In genomic region chr11:62338218-62338617, GRCh38 we compare ENCODE assay signal across 8 cellular contexts. TPM values are rescaled to one million over a fixed set of nuclear protein-coding genes. Genes with fewer than 3 reads are reported as not detected.
DNase-seq lines count a peak whose midpoint lies in the region; ATAC-seq and TF ChIP-seq lines count a peak whose summit lies in the region.
"Had no signal": no experiment of that assay in that cellular context is flagged by ENCODE, and none has a peak within 500 bp of the region (broad histone marks: within the 10 kb centered on the region; RNA-seq: fewer than 3 reads in every experiment).

No MANE protein-coding gene starts in this region.

- H3K4me1 ChIP-seq in HUES6 (ENCODE audit: control insufficient read depth, insufficient read depth, low read length) = peaks cover 19% of the 10 kb centered on the region

- POLR2A ChIA-PET in activated CD8-positive, alpha-beta T cell treated with anti-CD3 and anti-CD28 coated beads for 36 hours (lab: Charles Lee) = interaction anchor here (1.3 kb wide), 1 partner anchor 14 kb away, joined by 3 read pairs; no protein-coding TSS in a partner anchor

- peaks cover 4% of the 10 kb centered on the region for H3K27me3 Mint-ChIP-seq in activated CD8-positive, alpha-beta T cell treated with anti-CD3 and anti-CD28 coated beads for 36 hours
- peaks cover 5 to 12% (median 12%) of the 10 kb centered on the region in 3 donors for H3K27me3 Mint-ChIP-seq in immature natural killer cell (ENCODE audit: low read depth in 3 of 3)
- H3K27me3 Mint-ChIP-seq in stimulated activated naive B cell treated with anti-CD40 and anti-IgM and Interleukin-4, amounts not matched to agents 10 μg/mL and 1 μg/mL and 100 μg/mL, for 72 hours = peaks cover 36 to 45% of the 10 kb centered on the region in 2 donors

- CTCF ChIA-PET in activated CD8-positive, alpha-beta T cell treated with anti-CD3 and anti-CD28 coated beads for 36 hours (lab: Charles Lee) = interaction anchor here (0.8 to 4.5 kb wide), 7 partner anchors 13 to 205 kb away, joined by 3 to 45 read pairs (median 3); no protein-coding TSS in a partner anchor

- peak overlapping the region; percentile 79 for H3K4me3 ChIP-seq in HUES6 (ENCODE audit: low read depth, low read length)

- DNase-seq in activated CD8-positive, alpha-beta T cell treated with anti-CD3 and anti-CD28 coated beads for 36 hours = no peak
- no peak for DNase-seq in immature natural killer cell
- DNase-seq in stimulated activated naive B cell treated with anti-CD40 and anti-IgM and Interleukin-4, amounts not matched to agents 10 μg/mL and 1 μg/mL and 100 μg/mL, for 72 hours = no peak
- no peak for DNase-seq in GM20000 (ENCODE audit: low spot score)
- DNase-seq in NK-92 (lab: John Stamatoyannopoulos, UW; ENCODE audit: unreplicated experiment) = no peak

- no peaks in the 10 kb centered on the region for H3K36me3 Mint-ChIP-seq in activated CD8-positive, alpha-beta T cell treated with anti-CD3 and anti-CD28 coated beads for 36 hours (ENCODE audit: low read depth)
- no peaks in the 10 kb centered on the region for H3K36me3 Mint-ChIP-seq in immature natural killer cell
- H3K36me3 Mint-ChIP-seq in stimulated activated naive B cell treated with anti-CD40 and anti-IgM and Interleukin-4, amounts not matched to agents 10 μg/mL and 1 μg/mL and 100 μg/mL, for 72 hours = peaks cover 0 to 6% of the 10 kb centered on the region in 2 donors

- no peak overlapping the region for H3K27ac ChIP-seq in HUES6 (ENCODE audit: low read depth, low read length)

- no peaks in the 10 kb centered on the region for H3K9me3 ChIP-seq in HUES6 (ENCODE audit: control insufficient read depth, insufficient read depth, low read depth, low read length)

- no peak for TF ChIP-seq CTCF in activated CD8-positive, alpha-beta T cell treated with anti-CD3 and anti-CD28 coated beads for 36 hours (IDR thresholded peaks at IDR 0.05)
- TF ChIP-seq CTCF in GM20000 (IDR thresholded peaks at IDR 0.05; ENCODE audit: extremely low read depth, missing control alignments) = no peak

- H3K4me1 Mint-ChIP-seq in activated CD8-positive, alpha-beta T cell treated with anti-CD3 and anti-CD28 coated beads for 36 hours (ENCODE audit: low read depth) = peaks cover 8% of the 10 kb centered on the region
- peaks cover 10 to 37% of the 10 kb centered on the region in 2 donors for H3K4me1 Mint-ChIP-seq in immature natural killer cell
- peaks cover 8 to 27% of the 10 kb centered on the region in 2 donors for H3K4me1 Mint-ChIP-seq in stimulated activated naive B cell treated with anti-CD40 and anti-IgM and Interleukin-4, amounts not matched to agents 10 μg/mL and 1 μg/mL and 100 μg/mL, for 72 hours

- peaks cover 6% of the 10 kb centered on the region for H3K36me3 ChIP-seq in HUES6 (ENCODE audit: control insufficient read depth, insufficient read depth, low read length)

- ATAC-seq in activated CD8-positive, alpha-beta T cell treated with anti-CD3 and anti-CD28 coated beads for 36 hours = no peak
- ATAC-seq in stimulated activated naive B cell treated with anti-CD40 and anti-IgM and Interleukin-4, amounts not matched to agents 10 μg/mL and 1 μg/mL and 100 μg/mL, for 72 hours (replicated peaks) = no peak
- no peak for ATAC-seq in HG03175 (IDR thresholded peaks at IDR 0.05; ENCODE audit: unreplicated experiment)

- no peaks in the 10 kb centered on the region for H3K9me3 Mint-ChIP-seq in activated CD8-positive, alpha-beta T cell treated with anti-CD3 and anti-CD28 coated beads for 36 hours
- no peaks in the 10 kb centered on the region for H3K9me3 Mint-ChIP-seq in immature natural killer cell
- H3K9me3 Mint-ChIP-seq in stimulated activated naive B cell treated with anti-CD40 and anti-IgM and Interleukin-4, amounts not matched to agents 10 μg/mL and 1 μg/mL and 100 μg/mL, for 72 hours = peaks cover 0 to 1% of the 10 kb centered on the region in 2 donors

- peak overlapping the region; percentile 80 for H3K4me3 Mint-ChIP-seq in activated CD8-positive, alpha-beta T cell treated with anti-CD3 and anti-CD28 coated beads for 36 hours
- H3K4me3 Mint-ChIP-seq in immature natural killer cell = peak overlapping the region; percentile 86 to 95 (median 89)
- H3K4me3 Mint-ChIP-seq in stimulated activated naive B cell treated with anti-CD40 and anti-IgM and Interleukin-4, amounts not matched to agents 10 μg/mL and 1 μg/mL and 100 μg/mL, for 72 hours = peak overlapping the region; percentile 93 to 94

- H3K27me3 ChIP-seq in HUES6 (ENCODE audit: control insufficient read depth, insufficient read depth, low read length) = peaks cover 10% of the 10 kb centered on the region

- H3K27ac Mint-ChIP-seq in activated CD8-positive, alpha-beta T cell treated with anti-CD3 and anti-CD28 coated beads for 36 hours = no peak overlapping the region
- H3K27ac Mint-ChIP-seq in immature natural killer cell = peak overlapping the region in 1 of 6 donors; percentile 12
- H3K27ac Mint-ChIP-seq in stimulated activated naive B cell treated with anti-CD40 and anti-IgM and Interleukin-4, amounts not matched to agents 10 μg/mL and 1 μg/mL and 100 μg/mL, for 72 hours = no peak overlapping the region

- peak overlapping the region; percentile 76 for H3K9ac ChIP-seq in HUES6 (ENCODE audit: low read length)

- intact Hi-C loops in activated CD8-positive, alpha-beta T cell treated with anti-CD3 and anti-CD28 coated beads for 36 hours (cut with micrococcal nuclease) = no loop called here

RNA-seq across cellular contexts. Expression of gene ASRGL1, which starts 1.0 kb away (rescaled TPM):
- total RNA-seq in activated CD8-positive, alpha-beta T cell treated with anti-CD3 and anti-CD28 coated beads for 36 hours = 1 to 10 TPM; 6.4 to 6.7 TPM
- polyA plus RNA-seq in immature natural killer cell = 10 to 100 TPM in 1 of 3 donors, 1 to 10 TPM in 2; 3.2 to 11.2 (median 8.1) TPM

RNA-seq across cellular contexts. Expression of gene SCGB1D4, which starts 39.3 kb away (rescaled TPM):
- total RNA-seq in activated CD8-positive, alpha-beta T cell treated with anti-CD3 and anti-CD28 coated beads for 36 hours = not detected
- polyA plus RNA-seq in immature natural killer cell = not detected
- total RNA-seq: RPMI7951 had no signal
